Comparison of ENCODE assay signal across 10 cellular contexts in the genomic region with DNA sequence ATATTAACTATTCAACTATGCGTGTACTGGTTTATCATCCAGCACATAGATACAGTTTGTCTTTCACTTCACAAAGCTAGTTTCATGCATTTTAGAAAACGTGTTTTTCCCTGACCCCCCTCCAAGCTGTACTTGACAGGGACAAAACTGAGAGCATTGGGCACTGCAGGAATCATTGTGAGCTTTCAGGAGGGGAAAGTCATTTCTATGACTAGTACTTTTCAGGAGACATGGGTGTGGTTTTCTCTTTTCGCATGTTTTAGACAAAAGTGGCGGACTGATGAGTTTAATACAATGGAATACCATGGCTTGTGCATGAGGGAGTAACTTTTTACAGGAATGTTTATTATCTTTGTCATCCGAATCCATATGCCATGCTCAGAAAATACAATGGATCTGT. TPM values are rescaled to one million over a fixed set of nuclear protein-coding genes. Genes with fewer than 3 reads are reported as not detected.
"Had no signal": no experiment of that assay in that cellular context is flagged by ENCODE, and none has a peak within 500 bp of the region (broad histone marks: within the 10 kb centered on the region; RNA-seq: fewer than 3 reads in every experiment).

No MANE protein-coding gene starts in this region.

- H3K4me3 Mint-ChIP-seq: HFFc6 had no signal

- H3K9ac ChIP-seq: GM23248 had no signal

- H3K36me3 ChIP-seq: HAP-1 had no signal

- H3K27ac Mint-ChIP-seq: HFFc6 had no signal

- H3K9me3 ChIP-seq: HAP-1 had no signal

- DNase-seq: GM23248, HFFc6, IMR-90, KG1 had no signal

- H3K4me1 ChIP-seq: HAP-1 had no signal

- H3K4me3 ChIP-seq: GM23248, HAP-1, K562 had no signal

- FAIRE-seq: H1, H54, HTR-8/SVneo, K562 had no signal

- H2AFZ ChIP-seq: GM23248 had no signal

- H3K27ac ChIP-seq: GM23248 had no signal

RNA-seq across cellular contexts. Expression of gene NRG3, which starts 42.7 kb away (rescaled TPM):
- total RNA-seq: GM23248, HFFc6, HT-29, IMR-90, K562 had no signal
- polyA plus RNA-seq: GM23248, IMR-90, K562 had no signal
